In the genomic region with DNA sequence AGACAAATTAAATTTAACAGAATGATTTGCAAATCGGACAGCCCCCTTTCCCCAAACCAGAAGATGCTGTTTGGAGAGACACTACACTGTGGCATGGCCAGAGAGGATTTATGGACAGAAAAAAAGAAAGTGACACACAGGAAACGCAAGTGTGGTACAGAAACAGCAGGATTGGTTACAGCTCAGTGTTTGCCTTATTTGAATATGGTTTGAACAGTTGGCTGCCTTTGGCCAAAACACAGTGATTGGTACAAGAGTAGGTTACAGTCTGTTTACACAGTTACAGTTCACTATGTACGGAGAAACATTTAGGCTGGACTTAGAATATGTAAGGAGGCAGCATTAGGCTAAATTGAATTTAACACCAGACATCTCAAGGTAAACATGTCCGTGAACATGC, we compare ENCODE assay signal across 20 cellular contexts.
A peak's percentile ranks its signal among the peaks of the same experiment; 100 is the strongest.
DNase-seq lines count a peak whose midpoint lies in the region; ATAC-seq and TF ChIP-seq lines count a peak whose summit lies in the region.
"Had no signal": no experiment of that assay in that cellular context is flagged by ENCODE, and none has a peak within 500 bp of the region (broad histone marks: within the 10 kb centered on the region; RNA-seq: fewer than 3 reads in every experiment).

No MANE protein-coding gene starts in this region.

- WGBS in thyroid gland, 2 donors, result 85 to 87% methylated on average over 4 of the region's 4 CpGs

- H3K36me3 Mint-ChIP-seq in neural progenitor cell, result peaks cover 2% of the 10 kb centered on the region
- H3K36me3 Mint-ChIP-seq in activated T-helper 2 cell treated with anti-CD3 and anti-CD28 coated beads, Interferon-gamma antibody, Interleukin-2, Interleukin-4, amounts not matched to agents 10 μg/mL and 5 μg/mL and 100 μg/mL, durations not matched to agents 14 hours and 24 hours and 36 hours (ENCODE audit: low read depth), result no peaks in the 10 kb centered on the region
- H3K36me3 Mint-ChIP-seq in activated CD4-positive, alpha-beta T cell treated with anti-CD3 and anti-CD28 coated beads, Interleukin-2, amount 10 ng/mL, durations not matched to agents 24 days and 14 days (ENCODE audit: low read depth), result no peaks in the 10 kb centered on the region
- H3K36me3 Mint-ChIP-seq: CD4-positive, CD25-positive, alpha-beta regulatory T cell had no signal

- H3K4me2 ChIP-seq in PC-3 (ENCODE audit: low read length), result no peak overlapping the region
- H3K4me2 ChIP-seq in neural progenitor cell, result no peak overlapping the region

- no TSS peak for BruUV-seq in PC-3 (replicated peaks; lab: Mats Ljungman, UMichigan)

- peaks cover 15% of the 10 kb centered on the region for H3K4me1 Mint-ChIP-seq in neural progenitor cell
- no peaks in the 10 kb centered on the region for H3K4me1 Mint-ChIP-seq in activated T-helper 2 cell treated with anti-CD3 and anti-CD28 coated beads, Interferon-gamma antibody, Interleukin-2, Interleukin-4, amounts not matched to agents 10 μg/mL and 5 μg/mL and 100 μg/mL, durations not matched to agents 14 hours and 24 hours and 36 hours (ENCODE audit: low read depth)
- H3K4me1 Mint-ChIP-seq in activated CD4-positive, alpha-beta T cell treated with anti-CD3 and anti-CD28 coated beads, Interleukin-2, amount 10 ng/mL, durations not matched to agents 24 days and 14 days, result no peaks in the 10 kb centered on the region
- H3K4me1 Mint-ChIP-seq: CD4-positive, CD25-positive, alpha-beta regulatory T cell had no signal

- TF ChIP-seq POLR2A in thyroid gland (IDR thresholded peaks at IDR 0.05), result no peak

- POLR2A ChIA-PET in PC-3 (lab: Charles Lee; ENCODE audit: unreplicated experiment), result no interaction called here

- H3K27me3 ChIP-seq in PC-3 (ENCODE audit: low read length) (no peaks in the 10 kb centered on the region), neural progenitor cell (no peaks in the 10 kb centered on the region), thyroid gland (no peaks in the 10 kb centered on the region)
- H3K27me3 ChIP-seq: SJSA1 had no signal

- no peaks in the 10 kb centered on the region for H3K9me2 ChIP-seq in PC-3 (replicated peaks; ENCODE audit: low read length)

- no peak overlapping the region for H3K4me3 Mint-ChIP-seq in neural progenitor cell
- H3K4me3 Mint-ChIP-seq in activated T-helper 2 cell treated with anti-CD3 and anti-CD28 coated beads, Interferon-gamma antibody, Interleukin-2, Interleukin-4, amounts not matched to agents 10 μg/mL and 5 μg/mL and 100 μg/mL, durations not matched to agents 14 hours and 24 hours and 36 hours (ENCODE audit: low read depth), result no peak overlapping the region
- H3K4me3 Mint-ChIP-seq in activated CD4-positive, alpha-beta T cell treated with anti-CD3 and anti-CD28 coated beads, Interleukin-2, amount 10 ng/mL, durations not matched to agents 24 days and 14 days, result no peak overlapping the region
- H3K4me3 Mint-ChIP-seq: CD4-positive, CD25-positive, alpha-beta regulatory T cell; H9; HFFc6 had no signal

- CTCF ChIA-PET in PC-3 (lab: Charles Lee), result no interaction called here

- H3K4me1 ChIP-seq in PC-3 (ENCODE audit: insufficient read depth, low read length) (no peaks in the 10 kb centered on the region), neural progenitor cell (peaks cover 19% of the 10 kb centered on the region), thyroid gland (no peaks in the 10 kb centered on the region)
- H3K4me1 ChIP-seq: SJSA1 had no signal

- H3K27ac ChIP-seq in PC-3 (ENCODE audit: low read length) (no peak overlapping the region), neural progenitor cell (no peak overlapping the region), thyroid gland (no peak overlapping the region)
- H3K27ac ChIP-seq: SJSA1 had no signal

- no peaks in the 10 kb centered on the region for H3F3A ChIP-seq in PC-3 (ENCODE audit: low read length, unreplicated experiment)
- H3F3A ChIP-seq in neural progenitor cell (ENCODE audit: low read depth), result peaks cover 5% of the 10 kb centered on the region

- H3K9ac ChIP-seq in PC-3 (ENCODE audit: low read length) (no peak overlapping the region), neural progenitor cell (no peak overlapping the region)

- H4K20me1 ChIP-seq in PC-3 (ENCODE audit: low read length) (no peaks in the 10 kb centered on the region), neural progenitor cell (ENCODE audit: low read depth) (no peaks in the 10 kb centered on the region)

- no peaks in the 10 kb centered on the region for H3K27me3 Mint-ChIP-seq in neural progenitor cell (ENCODE audit: insufficient read depth, low read depth)
- H3K27me3 Mint-ChIP-seq in activated T-helper 2 cell treated with anti-CD3 and anti-CD28 coated beads, Interferon-gamma antibody, Interleukin-2, Interleukin-4, amounts not matched to agents 10 μg/mL and 5 μg/mL and 100 μg/mL, durations not matched to agents 14 hours and 24 hours and 36 hours (ENCODE audit: low read depth), result no peaks in the 10 kb centered on the region
- H3K27me3 Mint-ChIP-seq in activated CD4-positive, alpha-beta T cell treated with anti-CD3 and anti-CD28 coated beads, Interleukin-2, amount 10 ng/mL, durations not matched to agents 24 days and 14 days, result no peaks in the 10 kb centered on the region
- H3K27me3 Mint-ChIP-seq: CD4-positive, CD25-positive, alpha-beta regulatory T cell had no signal

- TF ChIP-seq CTCF in PC-3 (conservative IDR thresholded peaks at IDR 0.05; ENCODE audit: low read depth, low read length), result no peak
- no peak for TF ChIP-seq CTCF in neural progenitor cell (IDR thresholded peaks at IDR 0.05)
- no peak for TF ChIP-seq CTCF in thyroid gland (IDR thresholded peaks at IDR 0.05)

- H3K79me2 ChIP-seq in PC-3 (ENCODE audit: low read length), result no peaks in the 10 kb centered on the region
- no peaks in the 10 kb centered on the region for H3K79me2 ChIP-seq in neural progenitor cell (ENCODE audit: low read depth)

- peak; percentile 53 for ATAC-seq in GM19397 (IDR thresholded peaks at IDR 0.05; ENCODE audit: unreplicated experiment)
- ATAC-seq in PC-3, result no peak
- ATAC-seq: Right ventricle myocardium inferior had no signal

- no peak overlapping the region for H3K27ac Mint-ChIP-seq in neural progenitor cell
- no peak overlapping the region for H3K27ac Mint-ChIP-seq in activated T-helper 2 cell treated with anti-CD3 and anti-CD28 coated beads, Interferon-gamma antibody, Interleukin-2, Interleukin-4, amounts not matched to agents 10 μg/mL and 5 μg/mL and 100 μg/mL, durations not matched to agents 14 hours and 24 hours and 36 hours
- H3K27ac Mint-ChIP-seq in activated CD4-positive, alpha-beta T cell treated with anti-CD3 and anti-CD28 coated beads, Interleukin-2, amount 10 ng/mL, durations not matched to agents 24 days and 14 days, result no peak overlapping the region
- H3K27ac Mint-ChIP-seq: CD4-positive, CD25-positive, alpha-beta regulatory T cell; H9; HFFc6 had no signal

- no peaks in the 10 kb centered on the region for H3K9me3 Mint-ChIP-seq in neural progenitor cell
- no peaks in the 10 kb centered on the region for H3K9me3 Mint-ChIP-seq in activated T-helper 2 cell treated with anti-CD3 and anti-CD28 coated beads, Interferon-gamma antibody, Interleukin-2, Interleukin-4, amounts not matched to agents 10 μg/mL and 5 μg/mL and 100 μg/mL, durations not matched to agents 14 hours and 24 hours and 36 hours
- no peaks in the 10 kb centered on the region for H3K9me3 Mint-ChIP-seq in activated CD4-positive, alpha-beta T cell treated with anti-CD3 and anti-CD28 coated beads, Interleukin-2, amount 10 ng/mL, durations not matched to agents 24 days and 14 days
- H3K9me3 Mint-ChIP-seq: H9, HFFc6 had no signal

- 0 out of 2 replicates have a peak overlapping the region, but pooled peaks have one; percentile 13 for H2AFZ ChIP-seq in PC-3 (ENCODE audit: low read length)
- peak overlapping the region; percentile 13 for H2AFZ ChIP-seq in neural progenitor cell (replicated peaks)

- intact Hi-C loops in PC-3 (cut with micrococcal nuclease) (no loop called here), thyroid gland (cut with DNase I) (no loop called here)
- intact Hi-C loops in activated T-helper 2 cell treated with anti-CD3 and anti-CD28 coated beads, Interferon-gamma antibody, Interleukin-2, Interleukin-4, amounts not matched to agents 10 μg/mL and 5 μg/mL and 100 μg/mL, durations not matched to agents 14 hours and 24 hours and 36 hours (cut with micrococcal nuclease), result no loop called here
- intact Hi-C loops in activated CD4-positive, alpha-beta T cell treated with anti-CD3 and anti-CD28 coated beads, Interleukin-2, amount 10 ng/mL, durations not matched to agents 24 days and 14 days (cut with micrococcal nuclease), result no loop called here

- H3K36me3 ChIP-seq in PC-3 (ENCODE audit: low read depth, low read length) (no peaks in the 10 kb centered on the region), neural progenitor cell (no peaks in the 10 kb centered on the region), thyroid gland (no peaks in the 10 kb centered on the region)
- H3K36me3 ChIP-seq: SJSA1 had no signal

- H3K9me3 ChIP-seq in PC-3 (ENCODE audit: low read length) (no peaks in the 10 kb centered on the region), neural progenitor cell (ENCODE audit: low read depth) (no peaks in the 10 kb centered on the region), thyroid gland (no peaks in the 10 kb centered on the region)
- H3K9me3 ChIP-seq: SJSA1 had no signal

- H3K4me3 ChIP-seq in PC-3 (ENCODE audit: low read length) (no peak overlapping the region), neural progenitor cell (no peak overlapping the region), thyroid gland (replicated peaks in 1 of 3) (no peak overlapping the region)
- H3K4me3 ChIP-seq: SJSA1 had no signal

- DNase-seq in NAMALWA (ENCODE audit: low spot score) (peak; percentile 1), PC-3 (no peak), neural progenitor cell (ENCODE audit: low spot score) (no peak), thyroid gland (no peak)
- DNase-seq in activated T-helper 2 cell treated with anti-CD3 and anti-CD28 coated beads, Interferon-gamma antibody, Interleukin-2, Interleukin-4, amounts not matched to agents 10 μg/mL and 5 μg/mL and 100 μg/mL, durations not matched to agents 14 hours and 24 hours and 36 hours (ENCODE audit: low spot score), result no peak
- no peak for DNase-seq in activated CD4-positive, alpha-beta T cell treated with anti-CD3 and anti-CD28 coated beads, Interleukin-2, amount 10 ng/mL, durations not matched to agents 24 days and 14 days
- DNase-seq: CD4-positive, CD25-positive, alpha-beta regulatory T cell; COR-L47; DMS79 treated with DMSO at 0.1 percent for 48 hours; H9; HFFc6; Karpas-422; NCI-H187; NCI-H2227 treated with DMSO at 0.1 percent for 48 hours; NCI-H510A treated with DMSO at 0.1 percent for 48 hours; OCI-M1; T-helper 1 cell had no signal
